27 cellular contexts compared by ENCODE assay signal in genomic region chr2:23592898-23593297, GRCh38.
DNase-seq lines count a peak whose midpoint lies in the region; ATAC-seq and TF ChIP-seq lines count a peak whose summit lies in the region.
"Had no signal": no experiment of that assay in that cellular context is flagged by ENCODE, and none has a peak within 500 bp of the region (broad histone marks: within the 10 kb centered on the region; RNA-seq: fewer than 3 reads in every experiment).

No MANE protein-coding gene starts in this region.

- no peak overlapping the region for H3K4me3 Mint-ChIP-seq in MCF 10A (ENCODE audit: unreplicated experiment)
- H3K4me3 Mint-ChIP-seq in neural progenitor cell: no peak overlapping the region
- H3K4me3 Mint-ChIP-seq: CD4-positive, alpha-beta T cell; H9; HFFc6 had no signal

- ATAC-seq in HG02938 (IDR thresholded peaks at IDR 0.05; ENCODE audit: unreplicated experiment): no peak
- ATAC-seq: GM12878 had no signal

- H3K27me3 ChIP-seq in breast epithelium: no peaks in the 10 kb centered on the region
- no peaks in the 10 kb centered on the region for H3K27me3 ChIP-seq in esophagus squamous epithelium
- H3K27me3 ChIP-seq in neural progenitor cell: no peaks in the 10 kb centered on the region
- H3K27me3 ChIP-seq in stomach smooth muscle (ENCODE audit: control insufficient read depth in 1 of 2, insufficient read depth in 2 of 2, low read length in 2 of 2): no peaks in the 10 kb centered on the region

- CTCF ChIA-PET in MCF 10A (lab: Yijun Ruan, JAX): no interaction called here

- POLR2A ChIA-PET in MCF 10A (lab: Yijun Ruan, JAX): no interaction called here

- H3K27me3 Mint-ChIP-seq in MCF 10A (ENCODE audit: insufficient read depth, unreplicated experiment): no peaks in the 10 kb centered on the region
- peaks cover 9% of the 10 kb centered on the region for H3K27me3 Mint-ChIP-seq in neural progenitor cell (ENCODE audit: insufficient read depth, low read depth)
- H3K27me3 Mint-ChIP-seq: CD4-positive, alpha-beta T cell had no signal

- H3K4me1 Mint-ChIP-seq in MCF 10A (ENCODE audit: insufficient read depth, unreplicated experiment) (no peaks in the 10 kb centered on the region), neural progenitor cell (peaks cover 65% of the 10 kb centered on the region)

- H3K4me3 ChIP-seq in breast epithelium: no peak overlapping the region
- no peak overlapping the region for H3K4me3 ChIP-seq in esophagus squamous epithelium
- no peak overlapping the region for H3K4me3 ChIP-seq in neural progenitor cell
- no peak overlapping the region for H3K4me3 ChIP-seq in stomach smooth muscle (ENCODE audit: low read length in 2 of 2)
- H3K4me3 ChIP-seq: BLaER1, GM12878, GM23248 had no signal

- TF ChIP-seq CTCF in breast epithelium (IDR thresholded peaks at IDR 0.05): no peak
- TF ChIP-seq CTCF in MCF 10A (IDR thresholded peaks at IDR 0.05; ENCODE audit: unreplicated experiment): no peak
- no peak for TF ChIP-seq CTCF in esophagus squamous epithelium (IDR thresholded peaks at IDR 0.05)
- no peak for TF ChIP-seq CTCF in neural progenitor cell (IDR thresholded peaks at IDR 0.05)

- no peaks in the 10 kb centered on the region for H3K36me3 Mint-ChIP-seq in MCF 10A (ENCODE audit: insufficient read depth, unreplicated experiment)
- H3K36me3 Mint-ChIP-seq in neural progenitor cell: no peaks in the 10 kb centered on the region

- H3K9me3 ChIP-seq in breast epithelium (no peaks in the 10 kb centered on the region), esophagus squamous epithelium (no peaks in the 10 kb centered on the region), neural progenitor cell (ENCODE audit: low read depth) (no peaks in the 10 kb centered on the region), stomach smooth muscle (ENCODE audit: control insufficient read depth in 2 of 2, low read length in 2 of 2) (no peaks in the 10 kb centered on the region)
- H3K9me3 ChIP-seq: BLaER1 had no signal

- no peak overlapping the region for H3K9ac ChIP-seq in neural progenitor cell
- H3K9ac ChIP-seq in stomach smooth muscle (ENCODE audit: low read length in 2 of 2): no peak overlapping the region
- H3K9ac ChIP-seq: BLaER1, GM23248, KMS-11 had no signal

- no peak overlapping the region for H2AFZ ChIP-seq in neural progenitor cell (replicated peaks)
- H2AFZ ChIP-seq: GM23248 had no signal

- no peaks in the 10 kb centered on the region for H3K79me2 ChIP-seq in neural progenitor cell (ENCODE audit: low read depth)

- H3K27ac ChIP-seq in breast epithelium: peak overlapping the region; percentile 80 to 82
- peak overlapping the region in 3 of 4 donors; percentile 59 to 72 (median 69) for H3K27ac ChIP-seq in esophagus squamous epithelium
- no peak overlapping the region for H3K27ac ChIP-seq in neural progenitor cell
- H3K27ac ChIP-seq in stomach smooth muscle (ENCODE audit: low read length): peak overlapping the region; percentile 88
- H3K27ac ChIP-seq: 22Rv1, BLaER1, GM23248, KMS-11 had no signal

- no peaks in the 10 kb centered on the region for H3K9me3 Mint-ChIP-seq in MCF 10A (ENCODE audit: unreplicated experiment)
- H3K9me3 Mint-ChIP-seq in neural progenitor cell: no peaks in the 10 kb centered on the region
- H3K9me3 Mint-ChIP-seq: CD4-positive, alpha-beta T cell; H9; HFFc6 had no signal

- WGBS in esophagus squamous epithelium, 2 donors: 93 to 100% methylated on average over 1 to 2 of the region's 5 CpGs

- no peak overlapping the region for H3K4me2 ChIP-seq in neural progenitor cell
- H3K4me2 ChIP-seq: KMS-11 had no signal

- H3K4me1 ChIP-seq in breast epithelium (peaks cover 0 to 10% of the 10 kb centered on the region in 2 donors), esophagus squamous epithelium (peaks cover 15 to 86% (median 36%) of the 10 kb centered on the region in 3 donors), neural progenitor cell (peaks cover 25% of the 10 kb centered on the region), stomach smooth muscle (ENCODE audit: control insufficient read depth, insufficient read depth, low read length) (peaks cover 77% of the 10 kb centered on the region)

- intact Hi-C loops in breast epithelium (cut with DNase I; ENCODE audit: low total_unique reads): no loop called here
- intact Hi-C loops in MCF 10A (cut with micrococcal nuclease): no loop called here
- intact Hi-C loops in esophagus squamous epithelium (cut with DNase I): no loop called here

- no peaks in the 10 kb centered on the region for H3F3A ChIP-seq in neural progenitor cell (ENCODE audit: low read depth)

- no TSS peak for BruUV-seq in MCF 10A (replicated peaks; lab: Mats Ljungman, UMichigan)

- no peaks in the 10 kb centered on the region for H4K20me1 ChIP-seq in neural progenitor cell (ENCODE audit: low read depth)
- H4K20me1 ChIP-seq: BLaER1 had no signal

- DNase-seq in breast epithelium (ENCODE audit: low spot score in 2 of 2): peak in 1 of 2 donors; percentile 30
- no peak for DNase-seq in MCF 10A (ENCODE audit: unreplicated experiment)
- DNase-seq in esophagus squamous epithelium (lab: John Stamatoyannopoulos, UW): no peak
- no peak for DNase-seq in neural progenitor cell (ENCODE audit: low spot score)
- DNase-seq in NCI-H526 treated with DMSO at 0.1 percent for 48 hours (lab: John Stamatoyannopoulos, UW): no peak
- DNase-seq in NCI-H446 (lab: John Stamatoyannopoulos, UW): no peak
- DNase-seq: ACHN; CD4-positive, alpha-beta T cell; COR-L47; DND-41; GM23248; H9; HFFc6; MV-4-11; NCI-H1105 treated with DMSO at 0.1 percent for 48 hours; NCI-H2029 treated with DMSO at 0.1 percent for 48 hours; NCI-H2171; NCI-H345; NCI-H524 treated with DMSO at 0.1 percent for 48 hours; OCI-M1; SHP77 had no signal

- TF ChIP-seq POLR2A in breast epithelium (IDR thresholded peaks at IDR 0.05) (no peak), esophagus squamous epithelium (IDR thresholded peaks at IDR 0.05) (no peak)

- H3K27ac Mint-ChIP-seq in MCF 10A (ENCODE audit: low read depth, unreplicated experiment) (no peak overlapping the region), neural progenitor cell (peak overlapping the region; percentile 74)
- H3K27ac Mint-ChIP-seq: CD4-positive, alpha-beta T cell; HFFc6 had no signal

- H3K36me3 ChIP-seq in breast epithelium: no peaks in the 10 kb centered on the region
- no peaks in the 10 kb centered on the region for H3K36me3 ChIP-seq in esophagus squamous epithelium
- no peaks in the 10 kb centered on the region for H3K36me3 ChIP-seq in neural progenitor cell
- no peaks in the 10 kb centered on the region for H3K36me3 ChIP-seq in stomach smooth muscle (ENCODE audit: control insufficient read depth in 2 of 2, insufficient read depth in 2 of 2, low read length in 2 of 2)
- H3K36me3 ChIP-seq: BLaER1 had no signal
